8 cellular contexts compared by ENCODE assay signal in genomic region chr22:21865041-21865440, GRCh38. TPM values are rescaled to one million over a fixed set of nuclear protein-coding genes. Genes with fewer than 3 reads are reported as not detected.
DNase-seq lines count a peak whose midpoint lies in the region; ATAC-seq and TF ChIP-seq lines count a peak whose summit lies in the region.

No MANE protein-coding gene starts in this region.

- no peak for DNase-seq in CD14-positive monocyte (ENCODE audit: low spot score)
- DNase-seq in amniotic epithelial cell (ENCODE audit: low read depth), result peak; percentile 87
- no peak for DNase-seq in lower lobe of right lung
- peak; percentile 43 to 49 for DNase-seq in uterus
- DNase-seq in Peyer's patch, result no peak

- peak overlapping the region; percentile 48 to 63 for H3K4me3 Mint-ChIP-seq in CD14-positive monocyte

- TF ChIP-seq POLR2A in uterus (IDR thresholded peaks at IDR 0.05) (no peak), Peyer's patch (IDR thresholded peaks at IDR 0.05) (no peak)

- peaks cover 0 to 2% (median 0%) of the 10 kb centered on the region in 7 donors for H3K9me3 Mint-ChIP-seq in CD14-positive monocyte

- H3K27me3 ChIP-seq in HUES48 (ENCODE audit: control insufficient read depth, insufficient read depth, low read length) (no peaks in the 10 kb centered on the region), lower lobe of right lung (ENCODE audit: low read depth) (no peaks in the 10 kb centered on the region), uterus (no peaks in the 10 kb centered on the region), Peyer's patch (no peaks in the 10 kb centered on the region)

- H3K27me3 Mint-ChIP-seq in CD14-positive monocyte (ENCODE audit: low read depth in 3 of 3), result no peaks in the 10 kb centered on the region

- no peaks in the 10 kb centered on the region for H3K36me3 ChIP-seq in HUES48 (ENCODE audit: control insufficient read depth, insufficient read depth, low read length)
- no peaks in the 10 kb centered on the region for H3K36me3 ChIP-seq in lower lobe of right lung
- H3K36me3 ChIP-seq in uterus, result no peaks in the 10 kb centered on the region
- no peaks in the 10 kb centered on the region for H3K36me3 ChIP-seq in Peyer's patch

- ATAC-seq in lower lobe of right lung, result no peak
- no peak for ATAC-seq in HG03469 (IDR thresholded peaks at IDR 0.05; ENCODE audit: unreplicated experiment)
- ATAC-seq in GM18861 (IDR thresholded peaks at IDR 0.05; ENCODE audit: unreplicated experiment), result no peak

- H3K4me3 ChIP-seq in HUES48 (ENCODE audit: low read depth, low read length) (peak overlapping the region; percentile 74), lower lobe of right lung (peak overlapping the region; percentile 75), uterus (no peak overlapping the region), Peyer's patch (peak overlapping the region in 1 of 4 donors; percentile 96)

- no peak overlapping the region for H3K9ac ChIP-seq in HUES48 (ENCODE audit: low read depth, low read length)

- H3K4me1 ChIP-seq in HUES48 (ENCODE audit: control insufficient read depth, insufficient read depth, low read length), result peaks cover 35% of the 10 kb centered on the region
- peaks cover 62% of the 10 kb centered on the region for H3K4me1 ChIP-seq in lower lobe of right lung
- no peaks in the 10 kb centered on the region for H3K4me1 ChIP-seq in uterus
- H3K4me1 ChIP-seq in Peyer's patch, result peaks cover 0 to 67% (median 12%) of the 10 kb centered on the region in 4 donors

- no peaks in the 10 kb centered on the region for H3K9me3 ChIP-seq in HUES48 (ENCODE audit: control insufficient read depth, insufficient read depth, low read length)
- no peaks in the 10 kb centered on the region for H3K9me3 ChIP-seq in lower lobe of right lung
- H3K9me3 ChIP-seq in uterus, result no peaks in the 10 kb centered on the region
- H3K9me3 ChIP-seq in Peyer's patch, result no peaks in the 10 kb centered on the region

- peak overlapping the region in 3 of 7 donors; percentile 12 to 76 (median 52) for H3K27ac Mint-ChIP-seq in CD14-positive monocyte

- intact Hi-C loops in CD14-positive monocyte (cut with micrococcal nuclease), result loop anchor here in 1 of 2 donors (5.0 kb wide), 2 partner anchors 87 to 128 kb away; partner anchors contain the start of genes PPM1F and YPEL1
- intact Hi-C loops in lower lobe of right lung (cut with DNase I), result no loop called here
- intact Hi-C loops in uterus (cut with DNase I; ENCODE audit: low total_unique reads), result no loop called here

- TF ChIP-seq CTCF in CD14-positive monocyte (IDR thresholded peaks at IDR 0.05), result no peak
- TF ChIP-seq CTCF in lower lobe of right lung (IDR thresholded peaks at IDR 0.05), result no peak
- no peak for TF ChIP-seq CTCF in uterus (IDR thresholded peaks at IDR 0.05)
- TF ChIP-seq CTCF in Peyer's patch (IDR thresholded peaks at IDR 0.05), result no peak

- no peak overlapping the region for H3K27ac ChIP-seq in HUES48 (ENCODE audit: low read depth, low read length)
- no peak overlapping the region for H3K27ac ChIP-seq in lower lobe of right lung
- peak overlapping the region in 1 of 2 donors; percentile 86 for H3K27ac ChIP-seq in uterus
- no peak overlapping the region for H3K27ac ChIP-seq in Peyer's patch

- H3K36me3 Mint-ChIP-seq in CD14-positive monocyte, result peaks cover under 1 to 2% of the 10 kb centered on the region in 2 donors

- peaks cover 70% of the 10 kb centered on the region for H3K4me1 Mint-ChIP-seq in CD14-positive monocyte

RNA-seq across cellular contexts. Expression of gene MAPK1, which starts 2.4 kb away (rescaled TPM):
- 100 to 1,000 TPM; 118 to 148 TPM for polyA plus RNA-seq in CD14-positive monocyte
- total RNA-seq in lower lobe of right lung (146 TPM), uterus (100 to 1,000 TPM in 1 of 4 donors, 10 to 100 TPM in 3; 45.3 to 122 (median 75.2) TPM), Peyer's patch (10 to 100 TPM; 38.9 to 49.5 (median 43.2) TPM)

Comparison
In these comparisons a context has a peak if more than half of its experiments do, and no peak if none do; other contexts are left out.
1. DNase-seq: peak in amniotic epithelial cell (single experiment) and uterus (2 of 2); none in CD14-positive monocyte (single experiment), lower lobe of right lung (single experiment) and Peyer's patch (0 of 3).
2. H3K4me3 ChIP-seq: peak in HUES48 (single experiment) and lower lobe of right lung (single experiment); none in uterus (0 of 2).